In the genomic region with DNA sequence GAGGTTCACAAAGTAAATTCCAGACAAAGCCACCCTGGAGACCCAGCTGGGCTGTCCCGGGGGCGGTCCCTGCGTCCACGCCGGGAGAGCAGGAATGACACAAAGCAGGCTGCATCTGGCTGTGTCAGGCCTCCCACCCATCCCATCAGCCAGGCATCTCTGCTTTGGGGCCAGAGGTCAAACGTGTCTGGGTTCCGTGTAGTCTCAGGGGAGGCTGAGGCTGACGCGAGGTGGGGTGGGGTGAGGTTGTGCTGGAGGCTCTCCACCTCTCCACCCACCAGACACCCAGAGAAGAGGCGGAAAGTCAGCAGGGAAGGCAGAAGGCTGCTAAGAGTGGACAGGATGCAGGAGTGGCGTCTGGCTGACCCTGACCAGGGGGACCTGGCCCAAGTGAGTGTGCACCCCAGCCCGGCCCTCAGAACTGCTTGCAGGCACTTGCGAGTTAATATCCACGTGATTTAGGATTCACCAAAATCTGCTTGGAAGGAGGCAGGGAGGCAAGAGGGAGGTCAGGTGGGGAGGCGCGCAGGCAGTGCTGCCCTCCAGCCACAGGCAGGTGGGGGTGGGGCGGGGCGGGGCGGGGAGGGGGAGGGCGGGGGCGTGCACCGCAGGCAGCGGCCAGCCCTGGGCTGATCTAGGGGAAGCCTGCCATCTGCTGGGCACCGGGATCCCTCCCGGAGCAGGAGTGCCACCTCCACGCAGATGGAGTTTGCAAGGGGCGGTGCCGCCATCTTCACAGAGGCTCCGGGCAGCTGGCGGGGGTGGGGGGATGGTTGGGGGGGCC, we compare ENCODE assay signal across 1 cellular context.
TF ChIP-seq lines count a peak whose summit lies in the region.

No MANE protein-coding gene starts in this region.

TF ChIP-seq in K562, 482 proteins besides CTCF, POLR2A, EP300 and RAD21 (continued from another document and continues in another):
- TF ChIP-seq, protein P1, sequence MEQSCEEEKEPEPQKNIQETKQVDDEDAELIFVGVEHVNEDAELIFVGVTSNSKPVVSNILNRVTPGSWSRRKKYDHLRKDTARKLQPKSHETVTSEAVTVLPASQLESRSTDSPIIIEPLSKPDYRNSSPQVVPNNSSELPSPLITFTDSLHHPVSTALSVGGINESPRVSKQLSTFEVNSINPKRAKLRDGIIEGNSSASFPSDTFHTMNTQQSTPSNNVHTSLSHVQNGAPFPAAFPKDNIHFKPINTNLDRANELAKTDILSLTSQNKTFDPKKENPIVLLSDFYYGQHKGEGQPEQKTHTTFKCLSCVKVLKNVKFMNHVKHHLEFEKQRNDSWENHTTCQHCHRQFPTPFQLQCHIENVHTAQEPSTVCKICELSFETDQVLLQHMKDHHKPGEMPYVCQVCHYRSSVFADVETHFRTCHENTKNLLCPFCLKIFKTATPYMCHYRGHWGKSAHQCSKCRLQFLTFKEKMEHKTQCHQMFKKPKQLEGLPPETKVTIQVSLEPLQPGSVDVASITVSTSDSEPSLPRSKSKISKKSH (CRISPR knock-in tag; IDR thresholded peaks at IDR 0.05): no peak
- TF ChIP-seq RUNX1 (IDR thresholded peaks at IDR 0.05; ENCODE audit: low read depth): no peak
- no peak for TF ChIP-seq DNMT1 (IDR thresholded peaks at IDR 0.05)
- TF ChIP-seq, protein P2, sequence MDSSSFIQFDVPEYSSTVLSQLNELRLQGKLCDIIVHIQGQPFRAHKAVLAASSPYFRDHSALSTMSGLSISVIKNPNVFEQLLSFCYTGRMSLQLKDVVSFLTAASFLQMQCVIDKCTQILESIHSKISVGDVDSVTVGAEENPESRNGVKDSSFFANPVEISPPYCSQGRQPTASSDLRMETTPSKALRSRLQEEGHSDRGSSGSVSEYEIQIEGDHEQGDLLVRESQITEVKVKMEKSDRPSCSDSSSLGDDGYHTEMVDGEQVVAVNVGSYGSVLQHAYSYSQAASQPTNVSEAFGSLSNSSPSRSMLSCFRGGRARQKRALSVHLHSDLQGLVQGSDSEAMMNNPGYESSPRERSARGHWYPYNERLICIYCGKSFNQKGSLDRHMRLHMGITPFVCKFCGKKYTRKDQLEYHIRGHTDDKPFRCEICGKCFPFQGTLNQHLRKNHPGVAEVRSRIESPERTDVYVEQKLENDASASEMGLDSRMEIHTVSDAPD (CRISPR knock-in tag; IDR thresholded peaks at IDR 0.05): no peak
- TF ChIP-seq, protein P3, sequence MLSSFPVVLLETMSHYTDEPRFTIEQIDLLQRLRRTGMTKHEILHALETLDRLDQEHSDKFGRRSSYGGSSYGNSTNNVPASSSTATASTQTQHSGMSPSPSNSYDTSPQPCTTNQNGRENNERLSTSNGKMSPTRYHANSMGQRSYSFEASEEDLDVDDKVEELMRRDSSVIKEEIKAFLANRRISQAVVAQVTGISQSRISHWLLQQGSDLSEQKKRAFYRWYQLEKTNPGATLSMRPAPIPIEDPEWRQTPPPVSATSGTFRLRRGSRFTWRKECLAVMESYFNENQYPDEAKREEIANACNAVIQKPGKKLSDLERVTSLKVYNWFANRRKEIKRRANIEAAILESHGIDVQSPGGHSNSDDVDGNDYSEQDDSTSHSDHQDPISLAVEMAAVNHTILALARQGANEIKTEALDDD (IDR thresholded peaks at IDR 0.05): no peak
- TF ChIP-seq MTA1 (IDR thresholded peaks at IDR 0.05; ENCODE audit: borderline replicate concordance): no peak
- TF ChIP-seq FOXA3 (CRISPR knock-in tag; conservative IDR thresholded peaks at IDR 0.05 in 1 of 2, IDR thresholded peaks at IDR 0.05 in 1 of 2): no peak
- TF ChIP-seq LARP7 (IDR thresholded peaks at IDR 0.05): no peak
- no peak for TF ChIP-seq RBBP5 (IDR thresholded peaks at IDR 0.05; ENCODE audit: borderline replicate concordance, insufficient read depth, low read length, poor library complexity, severe bottlenecking)
- TF ChIP-seq ZKSCAN1 (IDR thresholded peaks at IDR 0.05; ENCODE audit: low read depth, low read length): no peak
- TF ChIP-seq L3MBTL2 (IDR thresholded peaks at IDR 0.05): no peak
- peak in 2 of 3 experiments; percentile 38 to 55 for TF ChIP-seq YY1 (IDR thresholded peaks at IDR 0.05; ENCODE audit: borderline replicate concordance in 1 of 3, control insufficient read depth in 1 of 3, extremely low read depth in 1 of 3, insufficient read depth in 3 of 3, insufficient read length in 1 of 3, insufficient replicate concordance in 2 of 3, low read depth in 1 of 3, low read length in 2 of 3)
- no peak for TF ChIP-seq CBFB (CRISPR knock-in tag; IDR thresholded peaks at IDR 0.05)
- no peak for TF ChIP-seq SIN3B (IDR thresholded peaks at IDR 0.05; ENCODE audit: low read depth)
- peak in 1 of 2 experiments; percentile 75; a peak in 2 of 4 replicates for TF ChIP-seq MAZ (CRISPR knock-in tag; conservative IDR thresholded peaks at IDR 0.05 in 1 of 2, IDR thresholded peaks at IDR 0.05 in 1 of 2)
- no peak for TF ChIP-seq SMARCE1 (IDR thresholded peaks at IDR 0.05)
- no peak for TF ChIP-seq NCOA6 (IDR thresholded peaks at IDR 0.05)
- TF ChIP-seq BRF1 (IDR thresholded peaks at IDR 0.05; ENCODE audit: borderline replicate concordance, extremely low read depth, insufficient read length): no peak
- 0 out of 2 replicates have a peak, but pooled peaks have one; percentile 5 for TF ChIP-seq STAG1 (CRISPR knock-in tag; IDR thresholded peaks at IDR 0.05; ENCODE audit: borderline replicate concordance)
- TF ChIP-seq JUND (IDR thresholded peaks at IDR 0.05; ENCODE audit: borderline replicate concordance, low read depth, low read length): no peak
- TF ChIP-seq JUND (tag; IDR thresholded peaks at IDR 0.05; ENCODE audit: borderline replicate concordance, low read depth, low read length): no peak
- TF ChIP-seq RB1 (IDR thresholded peaks at IDR 0.05; ENCODE audit: low read depth): no peak
- TF ChIP-seq FOS (IDR thresholded peaks at IDR 0.05; ENCODE audit: extremely low read depth, insufficient read length): no peak
- TF ChIP-seq RBM14 (IDR thresholded peaks at IDR 0.05; ENCODE audit: borderline replicate concordance, insufficient read depth, low read depth, low read length): no peak
- TF ChIP-seq, protein P4, sequence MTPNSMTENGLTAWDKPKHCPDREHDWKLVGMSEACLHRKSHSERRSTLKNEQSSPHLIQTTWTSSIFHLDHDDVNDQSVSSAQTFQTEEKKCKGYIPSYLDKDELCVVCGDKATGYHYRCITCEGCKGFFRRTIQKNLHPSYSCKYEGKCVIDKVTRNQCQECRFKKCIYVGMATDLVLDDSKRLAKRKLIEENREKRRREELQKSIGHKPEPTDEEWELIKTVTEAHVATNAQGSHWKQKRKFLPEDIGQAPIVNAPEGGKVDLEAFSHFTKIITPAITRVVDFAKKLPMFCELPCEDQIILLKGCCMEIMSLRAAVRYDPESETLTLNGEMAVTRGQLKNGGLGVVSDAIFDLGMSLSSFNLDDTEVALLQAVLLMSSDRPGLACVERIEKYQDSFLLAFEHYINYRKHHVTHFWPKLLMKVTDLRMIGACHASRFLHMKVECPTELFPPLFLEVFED (CRISPR knock-in tag; conservative IDR thresholded peaks at IDR 0.05): no peak
- TF ChIP-seq, protein P5, sequence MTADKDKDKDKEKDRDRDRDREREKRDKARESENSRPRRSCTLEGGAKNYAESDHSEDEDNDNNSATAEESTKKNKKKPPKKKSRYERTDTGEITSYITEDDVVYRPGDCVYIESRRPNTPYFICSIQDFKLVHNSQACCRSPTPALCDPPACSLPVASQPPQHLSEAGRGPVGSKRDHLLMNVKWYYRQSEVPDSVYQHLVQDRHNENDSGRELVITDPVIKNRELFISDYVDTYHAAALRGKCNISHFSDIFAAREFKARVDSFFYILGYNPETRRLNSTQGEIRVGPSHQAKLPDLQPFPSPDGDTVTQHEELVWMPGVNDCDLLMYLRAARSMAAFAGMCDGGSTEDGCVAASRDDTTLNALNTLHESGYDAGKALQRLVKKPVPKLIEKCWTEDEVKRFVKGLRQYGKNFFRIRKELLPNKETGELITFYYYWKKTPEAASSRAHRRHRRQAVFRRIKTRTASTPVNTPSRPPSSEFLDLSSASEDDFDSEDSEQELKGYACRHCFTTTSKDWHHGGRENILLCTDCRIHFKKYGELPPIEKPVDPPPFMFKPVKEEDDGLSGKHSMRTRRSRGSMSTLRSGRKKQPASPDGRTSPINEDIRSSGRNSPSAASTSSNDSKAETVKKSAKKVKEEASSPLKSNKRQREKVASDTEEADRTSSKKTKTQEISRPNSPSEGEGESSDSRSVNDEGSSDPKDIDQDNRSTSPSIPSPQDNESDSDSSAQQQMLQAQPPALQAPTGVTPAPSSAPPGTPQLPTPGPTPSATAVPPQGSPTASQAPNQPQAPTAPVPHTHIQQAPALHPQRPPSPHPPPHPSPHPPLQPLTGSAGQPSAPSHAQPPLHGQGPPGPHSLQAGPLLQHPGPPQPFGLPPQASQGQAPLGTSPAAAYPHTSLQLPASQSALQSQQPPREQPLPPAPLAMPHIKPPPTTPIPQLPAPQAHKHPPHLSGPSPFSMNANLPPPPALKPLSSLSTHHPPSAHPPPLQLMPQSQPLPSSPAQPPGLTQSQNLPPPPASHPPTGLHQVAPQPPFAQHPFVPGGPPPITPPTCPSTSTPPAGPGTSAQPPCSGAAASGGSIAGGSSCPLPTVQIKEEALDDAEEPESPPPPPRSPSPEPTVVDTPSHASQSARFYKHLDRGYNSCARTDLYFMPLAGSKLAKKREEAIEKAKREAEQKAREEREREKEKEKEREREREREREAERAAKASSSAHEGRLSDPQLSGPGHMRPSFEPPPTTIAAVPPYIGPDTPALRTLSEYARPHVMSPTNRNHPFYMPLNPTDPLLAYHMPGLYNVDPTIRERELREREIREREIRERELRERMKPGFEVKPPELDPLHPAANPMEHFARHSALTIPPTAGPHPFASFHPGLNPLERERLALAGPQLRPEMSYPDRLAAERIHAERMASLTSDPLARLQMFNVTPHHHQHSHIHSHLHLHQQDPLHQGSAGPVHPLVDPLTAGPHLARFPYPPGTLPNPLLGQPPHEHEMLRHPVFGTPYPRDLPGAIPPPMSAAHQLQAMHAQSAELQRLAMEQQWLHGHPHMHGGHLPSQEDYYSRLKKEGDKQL (CRISPR knock-in tag; IDR thresholded peaks at IDR 0.05; ENCODE audit: borderline replicate concordance): no peak
- peak; percentile 29; the same call in 1 of the 2 replicates for TF ChIP-seq MYC (IDR thresholded peaks at IDR 0.05; ENCODE audit: low read depth, low read length)
- no peak for TF ChIP-seq MYC (CRISPR knock-in tag; IDR thresholded peaks at IDR 0.05; ENCODE audit: borderline replicate concordance, low read depth)
- no peak for TF ChIP-seq NR3C1 (CRISPR knock-in tag; IDR thresholded peaks at IDR 0.05)
- no peak for TF ChIP-seq SMARCB1 (IDR thresholded peaks at IDR 0.05; ENCODE audit: insufficient read length, low read depth)
- TF ChIP-seq, protein P6, sequence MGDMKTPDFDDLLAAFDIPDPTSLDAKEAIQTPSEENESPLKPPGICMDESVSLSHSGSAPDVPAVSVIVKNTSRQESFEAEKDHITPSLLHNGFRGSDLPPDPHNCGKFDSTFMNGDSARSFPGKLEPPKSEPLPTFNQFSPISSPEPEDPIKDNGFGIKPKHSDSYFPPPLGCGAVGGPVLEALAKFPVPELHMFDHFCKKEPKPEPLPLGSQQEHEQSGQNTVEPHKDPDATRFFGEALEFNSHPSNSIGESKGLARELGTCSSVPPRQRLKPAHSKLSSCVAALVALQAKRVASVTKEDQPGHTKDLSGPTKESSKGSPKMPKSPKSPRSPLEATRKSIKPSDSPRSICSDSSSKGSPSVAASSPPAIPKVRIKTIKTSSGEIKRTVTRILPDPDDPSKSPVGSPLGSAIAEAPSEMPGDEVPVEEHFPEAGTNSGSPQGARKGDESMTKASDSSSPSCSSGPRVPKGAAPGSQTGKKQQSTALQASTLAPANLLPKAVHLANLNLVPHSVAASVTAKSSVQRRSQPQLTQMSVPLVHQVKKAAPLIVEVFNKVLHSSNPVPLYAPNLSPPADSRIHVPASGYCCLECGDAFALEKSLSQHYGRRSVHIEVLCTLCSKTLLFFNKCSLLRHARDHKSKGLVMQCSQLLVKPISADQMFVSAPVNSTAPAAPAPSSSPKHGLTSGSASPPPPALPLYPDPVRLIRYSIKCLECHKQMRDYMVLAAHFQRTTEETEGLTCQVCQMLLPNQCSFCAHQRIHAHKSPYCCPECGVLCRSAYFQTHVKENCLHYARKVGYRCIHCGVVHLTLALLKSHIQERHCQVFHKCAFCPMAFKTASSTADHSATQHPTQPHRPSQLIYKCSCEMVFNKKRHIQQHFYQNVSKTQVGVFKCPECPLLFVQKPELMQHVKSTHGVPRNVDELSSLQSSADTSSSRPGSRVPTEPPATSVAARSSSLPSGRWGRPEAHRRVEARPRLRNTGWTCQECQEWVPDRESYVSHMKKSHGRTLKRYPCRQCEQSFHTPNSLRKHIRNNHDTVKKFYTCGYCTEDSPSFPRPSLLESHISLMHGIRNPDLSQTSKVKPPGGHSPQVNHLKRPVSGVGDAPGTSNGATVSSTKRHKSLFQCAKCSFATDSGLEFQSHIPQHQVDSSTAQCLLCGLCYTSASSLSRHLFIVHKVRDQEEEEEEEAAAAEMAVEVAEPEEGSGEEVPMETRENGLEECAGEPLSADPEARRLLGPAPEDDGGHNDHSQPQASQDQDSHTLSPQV (IDR thresholded peaks at IDR 0.05): no peak
- TF ChIP-seq, protein P7, sequence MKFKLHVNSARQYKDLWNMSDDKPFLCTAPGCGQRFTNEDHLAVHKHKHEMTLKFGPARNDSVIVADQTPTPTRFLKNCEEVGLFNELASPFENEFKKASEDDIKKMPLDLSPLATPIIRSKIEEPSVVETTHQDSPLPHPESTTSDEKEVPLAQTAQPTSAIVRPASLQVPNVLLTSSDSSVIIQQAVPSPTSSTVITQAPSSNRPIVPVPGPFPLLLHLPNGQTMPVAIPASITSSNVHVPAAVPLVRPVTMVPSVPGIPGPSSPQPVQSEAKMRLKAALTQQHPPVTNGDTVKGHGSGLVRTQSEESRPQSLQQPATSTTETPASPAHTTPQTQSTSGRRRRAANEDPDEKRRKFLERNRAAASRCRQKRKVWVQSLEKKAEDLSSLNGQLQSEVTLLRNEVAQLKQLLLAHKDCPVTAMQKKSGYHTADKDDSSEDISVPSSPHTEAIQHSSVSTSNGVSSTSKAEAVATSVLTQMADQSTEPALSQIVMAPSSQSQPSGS (CRISPR knock-in tag; IDR thresholded peaks at IDR 0.05): no peak
- TF ChIP-seq, protein P8, sequence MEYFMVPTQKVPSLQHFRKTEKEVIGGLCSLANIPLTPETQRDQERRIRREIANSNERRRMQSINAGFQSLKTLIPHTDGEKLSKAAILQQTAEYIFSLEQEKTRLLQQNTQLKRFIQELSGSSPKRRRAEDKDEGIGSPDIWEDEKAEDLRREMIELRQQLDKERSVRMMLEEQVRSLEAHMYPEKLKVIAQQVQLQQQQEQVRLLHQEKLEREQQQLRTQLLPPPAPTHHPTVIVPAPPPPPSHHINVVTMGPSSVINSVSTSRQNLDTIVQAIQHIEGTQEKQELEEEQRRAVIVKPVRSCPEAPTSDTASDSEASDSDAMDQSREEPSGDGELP (CRISPR knock-in tag; IDR thresholded peaks at IDR 0.05; ENCODE audit: borderline replicate concordance): 0 out of 2 replicates have a peak, but pooled peaks have one; percentile 13
- TF ChIP-seq ZNF75A (CRISPR knock-in tag; IDR thresholded peaks at IDR 0.05): no peak
- TF ChIP-seq HMG20A (CRISPR knock-in tag; conservative IDR thresholded peaks at IDR 0.05): no peak
- TF ChIP-seq NR2C1 (IDR thresholded peaks at IDR 0.05): no peak
- TF ChIP-seq NR2C1 (tag; IDR thresholded peaks at IDR 0.05): no peak
- TF ChIP-seq, protein P9, sequence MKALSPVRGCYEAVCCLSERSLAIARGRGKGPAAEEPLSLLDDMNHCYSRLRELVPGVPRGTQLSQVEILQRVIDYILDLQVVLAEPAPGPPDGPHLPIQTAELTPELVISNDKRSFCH (CRISPR knock-in tag; IDR thresholded peaks at IDR 0.05): no peak
- TF ChIP-seq, protein P9 (tag; IDR thresholded peaks at IDR 0.05): no peak
- TF ChIP-seq CBX1 (IDR thresholded peaks at IDR 0.05; ENCODE audit: low read depth): no peak
